Comparison of ENCODE assay signal across 8 cellular contexts in the genomic region with DNA sequence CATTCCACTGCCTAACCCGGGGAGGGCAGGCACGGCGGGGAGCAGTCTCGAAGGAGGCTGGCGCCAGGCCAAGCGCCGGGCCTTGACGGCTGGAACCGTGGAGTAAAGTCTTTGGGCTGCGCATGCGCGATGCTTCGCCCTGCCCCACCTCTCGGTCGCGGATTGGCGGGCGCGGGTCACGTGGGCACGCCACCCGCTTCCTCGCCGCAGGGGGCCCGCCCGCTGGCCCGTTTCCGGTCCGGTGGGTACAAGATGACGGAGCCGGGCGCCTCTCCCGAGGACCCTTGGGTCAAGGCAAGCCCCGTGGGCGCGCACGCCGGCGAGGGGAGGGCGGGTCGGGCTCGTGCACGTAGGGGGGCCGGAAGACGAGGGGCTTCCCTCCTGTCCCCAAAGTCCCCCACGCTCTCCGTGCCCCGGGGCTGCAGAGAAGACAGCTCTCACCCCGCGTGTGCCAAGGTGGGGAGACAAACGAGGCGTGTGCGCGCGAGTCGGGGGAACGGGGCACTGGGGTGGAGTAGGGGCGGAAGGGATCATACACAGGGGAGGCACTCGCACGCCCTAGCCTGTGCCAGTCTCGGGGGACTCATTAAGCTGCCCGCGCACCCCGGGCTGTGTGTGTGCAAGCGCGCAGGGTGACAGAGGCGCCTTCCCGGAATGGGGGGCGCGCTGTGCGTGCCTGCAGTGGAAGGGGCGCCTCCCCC. TPM values are rescaled to one million over a fixed set of nuclear protein-coding genes. Genes with fewer than 3 reads are reported as not detected.
DNase-seq lines count a peak whose midpoint lies in the region; ATAC-seq and TF ChIP-seq lines count a peak whose summit lies in the region.

A gene with protein sequence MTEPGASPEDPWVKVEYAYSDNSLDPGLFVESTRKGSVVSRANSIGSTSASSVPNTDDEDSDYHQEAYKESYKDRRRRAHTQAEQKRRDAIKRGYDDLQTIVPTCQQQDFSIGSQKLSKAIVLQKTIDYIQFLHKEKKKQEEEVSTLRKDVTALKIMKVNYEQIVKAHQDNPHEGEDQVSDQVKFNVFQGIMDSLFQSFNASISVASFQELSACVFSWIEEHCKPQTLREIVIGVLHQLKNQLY (plus strand): TSS at position 228 of the 701 bp plus-strand sequence. CDS start 25 bp downstream, at position 253.

- peak within 1 kb of the TSS; percentile 85 for H3K4me3 ChIP-seq in fibroblast of mammary gland (ENCODE audit: control insufficient read depth, low read depth, low read length)

- H3K36me3 Mint-ChIP-seq in activated T-helper 17 cell treated with anti-CD3 and anti-CD28 coated beads, Interleukin-2, amount 50 U/mL, for 72 hours (ENCODE audit: low read depth): peaks cover 84% of the 10 kb centered on the region
- H3K36me3 Mint-ChIP-seq in natural killer cell: no peaks in the 10 kb centered on the region
- peaks cover 44 to 62% of the 10 kb centered on the region in 2 donors for H3K36me3 Mint-ChIP-seq in stimulated activated naive B cell treated with anti-CD40 and anti-IgM and Interleukin-4, amounts not matched to agents 10 μg/mL and 1 μg/mL and 100 μg/mL, for 72 hours

- H3K27ac Mint-ChIP-seq in activated T-helper 17 cell treated with anti-CD3 and anti-CD28 coated beads, Interleukin-2, amount 50 U/mL, for 72 hours: peak within 1 kb of the TSS; percentile 91
- H3K27ac Mint-ChIP-seq in natural killer cell: peak within 1 kb of the TSS; percentile 85 to 96
- H3K27ac Mint-ChIP-seq in stimulated activated naive B cell treated with anti-CD40 and anti-IgM and Interleukin-4, amounts not matched to agents 10 μg/mL and 1 μg/mL and 100 μg/mL, for 72 hours: peak within 1 kb of the TSS; percentile 98

- H3K4me3 Mint-ChIP-seq in activated T-helper 17 cell treated with anti-CD3 and anti-CD28 coated beads, Interleukin-2, amount 50 U/mL, for 72 hours: peak within 1 kb of the TSS; percentile 93
- H3K4me3 Mint-ChIP-seq in natural killer cell: peak within 1 kb of the TSS; percentile 92
- H3K4me3 Mint-ChIP-seq in stimulated activated naive B cell treated with anti-CD40 and anti-IgM and Interleukin-4, amounts not matched to agents 10 μg/mL and 1 μg/mL and 100 μg/mL, for 72 hours: peak within 1 kb of the TSS; percentile 97 to 98

- intact Hi-C loops in natural killer cell (cut with micrococcal nuclease): loop anchor here (5.0 kb wide), 1 partner anchor 40 kb away; the partner anchor contains the start of genes RETREG3 and TUBG1

- ATAC-seq in GM21576 (IDR thresholded peaks at IDR 0.05; ENCODE audit: unreplicated experiment) (peak; percentile 42), natural killer cell (peak; percentile 74 to 85 (median 79))
- ATAC-seq in activated T-helper 17 cell treated with anti-CD3 and anti-CD28 coated beads, Interleukin-2, amount 50 U/mL, for 72 hours (replicated peaks): peak; percentile 76
- peak; percentile 82 to 84 for ATAC-seq in stimulated activated naive B cell treated with anti-CD40 and anti-IgM and Interleukin-4, amounts not matched to agents 10 μg/mL and 1 μg/mL and 100 μg/mL, for 72 hours (replicated peaks)

- DNase-seq in CMK (ENCODE audit: low read depth) (peak; percentile 93), LoVo (ENCODE audit: low spot score) (peak; percentile 97), RPMI8226 (peak; percentile 97), fibroblast of mammary gland (ENCODE audit: low read depth) (peak; percentile 86), natural killer cell (peak; percentile 94)
- peak; percentile 90 for DNase-seq in stimulated activated naive B cell treated with anti-CD40 and anti-IgM and Interleukin-4, amounts not matched to agents 10 μg/mL and 1 μg/mL and 100 μg/mL, for 72 hours

- peaks cover 10% of the 10 kb centered on the region for H3K4me1 Mint-ChIP-seq in activated T-helper 17 cell treated with anti-CD3 and anti-CD28 coated beads, Interleukin-2, amount 50 U/mL, for 72 hours
- peaks cover 40 to 43% of the 10 kb centered on the region in 2 donors for H3K4me1 Mint-ChIP-seq in natural killer cell
- peaks cover 32 to 68% of the 10 kb centered on the region in 2 donors for H3K4me1 Mint-ChIP-seq in stimulated activated naive B cell treated with anti-CD40 and anti-IgM and Interleukin-4, amounts not matched to agents 10 μg/mL and 1 μg/mL and 100 μg/mL, for 72 hours

- TF ChIP-seq CTCF in fibroblast of mammary gland (conservative IDR thresholded peaks at IDR 0.05; ENCODE audit: control insufficient read depth, insufficient read depth, low read depth, low read length): no peak
- TF ChIP-seq CTCF in natural killer cell (IDR thresholded peaks at IDR 0.05): no peak

- H3K9me3 Mint-ChIP-seq in activated T-helper 17 cell treated with anti-CD3 and anti-CD28 coated beads, Interleukin-2, amount 50 U/mL, for 72 hours: no peaks in the 10 kb centered on the region
- H3K9me3 Mint-ChIP-seq in natural killer cell: no peaks in the 10 kb centered on the region
- H3K9me3 Mint-ChIP-seq in stimulated activated naive B cell treated with anti-CD40 and anti-IgM and Interleukin-4, amounts not matched to agents 10 μg/mL and 1 μg/mL and 100 μg/mL, for 72 hours: no peaks in the 10 kb centered on the region

- no peaks in the 10 kb centered on the region for H3K27me3 Mint-ChIP-seq in activated T-helper 17 cell treated with anti-CD3 and anti-CD28 coated beads, Interleukin-2, amount 50 U/mL, for 72 hours
- H3K27me3 Mint-ChIP-seq in natural killer cell (ENCODE audit: low read depth in 2 of 2): no peaks in the 10 kb centered on the region
- H3K27me3 Mint-ChIP-seq in stimulated activated naive B cell treated with anti-CD40 and anti-IgM and Interleukin-4, amounts not matched to agents 10 μg/mL and 1 μg/mL and 100 μg/mL, for 72 hours: no peaks in the 10 kb centered on the region

RNA-seq across cellular contexts. Expression of the gene that starts here (rescaled TPM):
- 10 to 100 TPM; 46.2 to 57.8 TPM for total RNA-seq in activated T-helper 17 cell treated with anti-CD3 and anti-CD28 coated beads, Interleukin-2, amount 50 U/mL, for 72 hours
- 10 to 100 TPM; 38.9 to 58.2 (median 42.6) TPM for total RNA-seq in natural killer cell

Comparison
In these comparisons a context has a peak if more than half of its experiments do, and no peak if none do; other contexts are left out.
1. Peak in every context shown above with its lines: DNase-seq, ATAC-seq and H3K4me3 ChIP-seq.